ENCODE assay signal across 8 cellular contexts in the genomic region with DNA sequence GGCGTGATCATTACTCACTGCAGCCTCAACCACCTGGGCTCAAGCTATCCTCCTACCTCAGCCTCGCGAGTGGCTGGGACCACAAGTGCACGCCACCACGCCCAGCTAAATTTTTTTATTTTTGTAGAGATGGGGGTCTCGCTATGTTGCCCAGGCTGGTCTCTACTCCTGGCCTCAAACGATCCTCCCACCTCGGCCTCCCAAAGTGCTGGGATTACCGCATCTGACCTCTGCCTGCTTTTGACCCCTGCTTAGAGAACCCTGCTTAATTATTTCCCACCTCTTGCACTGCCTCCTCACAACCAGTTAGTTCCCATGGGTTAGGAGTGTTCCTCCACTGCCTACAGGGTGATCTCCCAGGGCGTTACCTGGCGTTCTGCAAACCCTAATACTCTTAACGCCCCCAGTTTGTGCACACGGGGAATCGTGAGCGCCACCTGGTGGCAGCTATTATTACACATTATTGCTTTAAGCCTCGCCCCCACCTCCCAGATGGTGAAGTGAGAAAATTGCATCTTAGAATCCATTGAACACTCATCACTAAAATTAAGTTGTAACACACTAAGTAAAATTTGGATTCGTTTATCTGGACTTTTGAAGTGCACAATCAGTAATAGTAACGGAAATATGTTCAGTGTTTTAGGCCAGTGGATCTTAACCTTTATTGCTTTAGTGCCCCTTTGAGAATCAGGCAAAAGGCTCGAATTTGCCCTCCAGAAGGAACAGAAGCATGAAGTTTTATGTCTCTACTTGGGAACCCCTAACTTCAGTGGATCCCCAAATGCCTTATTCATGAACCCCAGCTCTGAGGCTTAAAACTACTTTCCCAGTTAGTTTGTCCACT.
A peak's percentile ranks its signal among the peaks of the same experiment; 100 is the strongest.
DNase-seq lines count a peak whose midpoint lies in the region; ATAC-seq and TF ChIP-seq lines count a peak whose summit lies in the region.

No MANE protein-coding gene starts in this region.

- no peak overlapping the region for H3K4me2 ChIP-seq in GM23248 (ENCODE audit: unreplicated experiment)
- H3K4me2 ChIP-seq in OCI-LY7 (ENCODE audit: low read length) = no peak overlapping the region

- H3F3A ChIP-seq in GM23248 (ENCODE audit: insufficient read depth) = peaks cover 3% of the 10 kb centered on the region; the same call in 1 of the 2 replicates

- no peaks in the 10 kb centered on the region for H3K79me2 ChIP-seq in GM23248 (ENCODE audit: insufficient read depth)
- H3K79me2 ChIP-seq in OCI-LY7 (ENCODE audit: insufficient read depth, low read depth, low read length) = no peaks in the 10 kb centered on the region

- H3K4me1 ChIP-seq in GM23248 (ENCODE audit: insufficient read depth) (peaks cover 6% of the 10 kb centered on the region), OCI-LY7 (ENCODE audit: insufficient read depth, low read length, poor library complexity, severe bottlenecking) (no peaks in the 10 kb centered on the region), psoas muscle (no peaks in the 10 kb centered on the region)

- H3K4me3 ChIP-seq in AG10803 (ENCODE audit: low read length) (no peak overlapping the region), GM23248 (no peak overlapping the region), OCI-LY7 (ENCODE audit: low read depth, low read length, poor library complexity, severe bottlenecking) (no peak overlapping the region), fibroblast of the aortic adventitia (ENCODE audit: low read depth, low read length) (no peak overlapping the region), psoas muscle (no peak overlapping the region)

- ATAC-seq in psoas muscle = peak in 2 of 4 donors; percentile 41 to 49
- no peak for ATAC-seq in HG02981 (IDR thresholded peaks at IDR 0.05; ENCODE audit: unreplicated experiment)
- no peak for ATAC-seq in GM21825 (IDR thresholded peaks at IDR 0.05; ENCODE audit: unreplicated experiment)

- no peak overlapping the region for H3K27ac Mint-ChIP-seq in activated T-cell treated with anti-CD3 and anti-CD28 coated beads, Interleukin-2, amount 50 U/mL, for 24 hours

- no peaks in the 10 kb centered on the region for H3K9me3 ChIP-seq in GM23248 (ENCODE audit: low read depth)
- no peaks in the 10 kb centered on the region for H3K9me3 ChIP-seq in OCI-LY7 (ENCODE audit: low read length)
- no peaks in the 10 kb centered on the region for H3K9me3 ChIP-seq in psoas muscle

- no TSS peak for BruUV-seq in OCI-LY7 (replicated peaks; lab: Mats Ljungman, UMichigan)

- peaks cover 1% of the 10 kb centered on the region for H3K4me1 Mint-ChIP-seq in activated T-cell treated with anti-CD3 and anti-CD28 coated beads, Interleukin-2, amount 50 U/mL, for 24 hours (ENCODE audit: low read depth)

- H3K9ac ChIP-seq in GM23248 = no peak overlapping the region

- no peak overlapping the region for H3K27ac ChIP-seq in GM23248
- H3K27ac ChIP-seq in OCI-LY7 (ENCODE audit: low read depth, low read length, poor library complexity, severe bottlenecking) = no peak overlapping the region
- H3K27ac ChIP-seq in psoas muscle = no peak overlapping the region

- intact Hi-C loops in OCI-LY7 (cut with micrococcal nuclease; ENCODE audit: unreplicated experiment) = loop anchor here (10.0 kb wide), 1 partner anchor 307 kb away; no protein-coding TSS in a partner anchor
- intact Hi-C loops in psoas muscle (cut with DNase I) = no loop called here

- H3K9me2 ChIP-seq in GM23248 (ENCODE audit: insufficient read depth) (no peaks in the 10 kb centered on the region), OCI-LY7 (ENCODE audit: insufficient read depth, low read length) (no peaks in the 10 kb centered on the region)

- H3K4me3 Mint-ChIP-seq in activated T-cell treated with anti-CD3 and anti-CD28 coated beads, Interleukin-2, amount 50 U/mL, for 24 hours = no peak overlapping the region

- H2AFZ ChIP-seq in GM23248 = no peak overlapping the region
- no peak overlapping the region for H2AFZ ChIP-seq in OCI-LY7 (ENCODE audit: low read length)

- in situ Hi-C loops in GM23248 (cut with MboI) = no loop called here

- H3K27me3 Mint-ChIP-seq in activated T-cell treated with anti-CD3 and anti-CD28 coated beads, Interleukin-2, amount 50 U/mL, for 24 hours = peaks cover 21% of the 10 kb centered on the region

- DNase-seq in AG10803 (ENCODE audit: low read depth) (peak; percentile 39), GM23248 (peak; percentile 77), OCI-LY7 (ENCODE audit: low spot score) (peak; percentile 76), fibroblast of the aortic adventitia (ENCODE audit: low read depth) (peak; percentile 58), psoas muscle (no peak)
- peak; percentile 69 for DNase-seq in activated T-cell treated with anti-CD3 and anti-CD28 coated beads, Interleukin-2, amount 50 U/mL, for 24 hours

- POLR2A ChIA-PET in OCI-LY7 (lab: Charles Lee) = no interaction called here

- H4K20me1 ChIP-seq in GM23248 (ENCODE audit: insufficient read depth) (no peaks in the 10 kb centered on the region), OCI-LY7 (ENCODE audit: insufficient read depth, low read length) (no peaks in the 10 kb centered on the region)

- H3K9me3 Mint-ChIP-seq in activated T-cell treated with anti-CD3 and anti-CD28 coated beads, Interleukin-2, amount 50 U/mL, for 24 hours = no peaks in the 10 kb centered on the region

- CTCF ChIA-PET in OCI-LY7 (lab: Charles Lee; ENCODE audit: unreplicated experiment) = no interaction called here

- 36 to 37% methylated on average over 19 of the region's 19 CpGs for WGBS in GM23248 (ENCODE audit: low coverage in 1 of 2, low lambda C conversion rate in 2 of 2, missing lambda C conversion rate in 2 of 2), 2 experiments
- WGBS in psoas muscle, 3 donors = 44% methylated on average over 19 of the region's 19 CpGs

- no peaks in the 10 kb centered on the region for H3K36me3 Mint-ChIP-seq in activated T-cell treated with anti-CD3 and anti-CD28 coated beads, Interleukin-2, amount 50 U/mL, for 24 hours (ENCODE audit: low read depth)

- peaks cover 3% of the 10 kb centered on the region for H3K27me3 ChIP-seq in GM23248 (replicated peaks; ENCODE audit: insufficient read depth)
- H3K27me3 ChIP-seq in psoas muscle (ENCODE audit: insufficient read depth in 3 of 3, low read length in 2 of 3) = peaks cover 0 to 19% (median 4%) of the 10 kb centered on the region in 3 donors

- H3K36me3 ChIP-seq in GM23248 (ENCODE audit: low read depth) (no peaks in the 10 kb centered on the region), OCI-LY7 (ENCODE audit: insufficient read depth, low read length) (no peaks in the 10 kb centered on the region), psoas muscle (ENCODE audit: insufficient read depth in 1 of 2, low read depth in 1 of 2) (no peaks in the 10 kb centered on the region)

- TF ChIP-seq CTCF in AG10803 (conservative IDR thresholded peaks at IDR 0.05; ENCODE audit: low read length) = peak; percentile 77
- TF ChIP-seq CTCF in OCI-LY7 (conservative IDR thresholded peaks at IDR 0.05; ENCODE audit: low read length) = peak; percentile 99
- TF ChIP-seq CTCF in fibroblast of the aortic adventitia (IDR thresholded peaks at IDR 0.05; ENCODE audit: insufficient read depth, low read length) = peak; percentile 78
- peak; percentile 62 for TF ChIP-seq CTCF in psoas muscle (IDR thresholded peaks at IDR 0.05)

Comparison
In these comparisons a context has a peak if more than half of its experiments do, and no peak if none do; other contexts are left out.
1. DNase-seq: peak in AG10803 (single experiment), GM23248 (single experiment), OCI-LY7 (single experiment), activated T-cell treated with anti-CD3 and anti-CD28 coated beads, Interleukin-2, amount 50 U/mL, for 24 hours (single experiment) and fibroblast of the aortic adventitia (single experiment); none in psoas muscle (0 of 2).
2. Peak in every context shown above with its lines, with median percentiles within 50 percentile points of each other: CTCF ChIP-seq.